ENCODE assay signal across 15 cellular contexts in the genomic region with DNA sequence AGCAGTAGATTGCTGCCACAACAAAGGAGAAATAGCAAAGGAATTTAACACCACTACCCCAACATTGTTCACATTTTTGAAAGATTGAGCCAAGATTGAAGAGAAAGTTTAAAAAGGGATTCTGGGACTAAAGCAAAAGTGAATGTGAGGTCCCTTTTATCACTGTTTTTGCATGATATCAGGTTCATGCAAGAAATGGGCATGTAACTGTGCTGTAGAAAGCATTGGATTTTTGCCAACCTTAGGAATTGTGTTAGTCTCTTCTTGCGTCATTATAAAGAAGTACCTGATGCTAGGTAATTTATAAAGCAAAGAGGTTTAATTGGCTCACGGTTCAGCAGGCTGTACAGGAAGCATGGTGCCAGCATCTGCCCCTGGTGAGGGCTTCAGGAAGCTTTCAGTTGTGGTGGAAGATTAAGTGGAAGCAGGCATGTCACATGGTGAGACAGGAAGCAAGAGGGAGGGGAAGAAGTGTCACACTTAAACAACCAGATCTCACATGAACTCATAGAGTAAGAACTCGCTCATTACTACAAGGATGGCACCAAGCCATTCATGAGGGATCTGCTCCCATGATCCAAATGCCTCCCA. TPM values are rescaled to one million over a fixed set of nuclear protein-coding genes. Genes with fewer than 3 reads are reported as not detected.
DNase-seq lines count a peak whose midpoint lies in the region; ATAC-seq and TF ChIP-seq lines count a peak whose summit lies in the region.
"Had no signal": no experiment of that assay in that cellular context is flagged by ENCODE, and none has a peak within 500 bp of the region (broad histone marks: within the 10 kb centered on the region; RNA-seq: fewer than 3 reads in every experiment).

No MANE protein-coding gene starts in this region.

- H2AK5ac ChIP-seq in IMR-90 (ENCODE audit: low read depth, low read length) = no peak overlapping the region

- WGBS in IMR-90 (ENCODE audit: extremely low coverage in 2 of 2, insufficient read length in 1 of 2), 2 experiments = 80% methylated on average over 1 of the region's 3 CpGs; no CpG with 5 or more reads in 1 of the 2 experiments
- WGBS in right cardiac atrium = 22% methylated on average over 3 of the region's 3 CpGs

- no peaks in the 10 kb centered on the region for H3K27me3 ChIP-seq in IMR-90 (ENCODE audit: control insufficient read depth, insufficient read depth, low read length)
- no peaks in the 10 kb centered on the region for H3K27me3 ChIP-seq in right cardiac atrium (ENCODE audit: control insufficient read depth, insufficient read depth)

- H3K9me1 ChIP-seq in IMR-90 (ENCODE audit: insufficient read depth, low read length) = peaks cover 4% of the 10 kb centered on the region; the same call in 1 of the 2 replicates

- no peak overlapping the region for H2AFZ ChIP-seq in IMR-90 (replicated peaks; ENCODE audit: low read length, poor library complexity)

- no peak overlapping the region for H2BK5ac ChIP-seq in IMR-90 (ENCODE audit: low read depth, low read length, poor library complexity, severe bottlenecking)

- TF ChIP-seq RAD21 in IMR-90 (IDR thresholded peaks at IDR 0.05; ENCODE audit: low read length) = no peak

- intact Hi-C loops in IMR-90 (cut with micrococcal nuclease) (no loop called here), right cardiac atrium (cut with DNase I) (no loop called here)

- no peak overlapping the region for H3K23ac ChIP-seq in IMR-90 (ENCODE audit: low read depth, low read length)

- ATAC-seq in IMR-90 (ENCODE audit: low read depth) (peak; percentile 14), right cardiac atrium (peak; percentile 67 to 75), HG03135 (IDR thresholded peaks at IDR 0.05; ENCODE audit: unreplicated experiment) (no peak)
- ATAC-seq in activated CD8-positive, alpha-beta T cell treated with anti-CD3 and anti-CD28 coated beads, Interleukin-2, amount 10 ng/mL, durations not matched to agents 7 days and 5 days = peak; percentile 49
- ATAC-seq: SK-N-SH treated with all-trans-retinoic acid at 6 μM for 48 hours had no signal

- H2AK9ac ChIP-seq in IMR-90 (replicated peaks; ENCODE audit: low read depth, low read length, poor library complexity) = no peak overlapping the region

- H3K27ac ChIP-seq in IMR-90 (ENCODE audit: insufficient read depth, low read length) (no peak overlapping the region), right cardiac atrium (ENCODE audit: low read length) (peak overlapping the region; percentile 94)

- H4K20me1 ChIP-seq in IMR-90 (ENCODE audit: insufficient read depth, low read length) = no peaks in the 10 kb centered on the region

- H2BK120ac ChIP-seq in IMR-90 (ENCODE audit: low read depth, low read length) = no peak overlapping the region

- peaks cover 11% of the 10 kb centered on the region for H3K4me1 Mint-ChIP-seq in activated CD8-positive, alpha-beta T cell treated with anti-CD3 and anti-CD28 coated beads, Interleukin-2, amount 10 ng/mL, durations not matched to agents 7 days and 5 days (ENCODE audit: low read depth)

- H3K36me3 ChIP-seq in IMR-90 (ENCODE audit: control insufficient read depth, insufficient read depth, low read length) = no peaks in the 10 kb centered on the region

- H3K9me3 Mint-ChIP-seq in activated CD8-positive, alpha-beta T cell treated with anti-CD3 and anti-CD28 coated beads, Interleukin-2, amount 10 ng/mL, durations not matched to agents 7 days and 5 days (ENCODE audit: insufficient read depth) = peaks cover 15% of the 10 kb centered on the region

- peaks cover 13 to 14% of the 10 kb centered on the region in 2 experiments; a peak in 3 of 4 replicates for H3K79me1 ChIP-seq in IMR-90 (ENCODE audit: low read depth in 1 of 2, low read length in 2 of 2)

- CTCF ChIA-PET in IMR-90 (lab: Yijun Ruan, JAX) = no interaction called here
- CTCF ChIA-PET in activated CD8-positive, alpha-beta T cell treated with anti-CD3 and anti-CD28 coated beads, Interleukin-2, amount 10 ng/mL, durations not matched to agents 7 days and 5 days (lab: Charles Lee) = no interaction called here

- no peaks in the 10 kb centered on the region for H3K9me3 ChIP-seq in IMR-90 (ENCODE audit: control insufficient read depth, insufficient read depth, low read length)
- no peaks in the 10 kb centered on the region for H3K9me3 ChIP-seq in right cardiac atrium (ENCODE audit: control insufficient read depth, low read length)

- POLR2A ChIA-PET in IMR-90 (lab: Charles Lee; ENCODE audit: unreplicated experiment) = no interaction called here
- POLR2A ChIA-PET in activated CD8-positive, alpha-beta T cell treated with anti-CD3 and anti-CD28 coated beads, Interleukin-2, amount 10 ng/mL, durations not matched to agents 7 days and 5 days (lab: Charles Lee) = no interaction called here

- H3K27ac Mint-ChIP-seq in activated CD8-positive, alpha-beta T cell treated with anti-CD3 and anti-CD28 coated beads, Interleukin-2, amount 10 ng/mL, durations not matched to agents 7 days and 5 days = peak overlapping the region; percentile 65

- peak overlapping the region; percentile 43; the same call in 1 of the 2 replicates for H3K4me2 ChIP-seq in IMR-90 (ENCODE audit: low read depth, low read length)

- H4K5ac ChIP-seq in IMR-90 (ENCODE audit: low read depth, low read length) = no peak overlapping the region

- no peak overlapping the region for H3K56ac ChIP-seq in IMR-90 (ENCODE audit: extremely low read depth, insufficient read depth, low read length)

- no peak overlapping the region for H2BK20ac ChIP-seq in IMR-90 (ENCODE audit: low read depth, low read length)

- H3K14ac ChIP-seq in IMR-90 (replicated peaks; ENCODE audit: low read depth, low read length) = no peak overlapping the region

- no peak overlapping the region for H4K8ac ChIP-seq in IMR-90 (ENCODE audit: low read depth in 2 of 2, low read length in 2 of 2)

- no peaks in the 10 kb centered on the region for H3K27me3 Mint-ChIP-seq in activated CD8-positive, alpha-beta T cell treated with anti-CD3 and anti-CD28 coated beads, Interleukin-2, amount 10 ng/mL, durations not matched to agents 7 days and 5 days (ENCODE audit: low read depth)

- peaks cover 17% of the 10 kb centered on the region for H3K36me3 Mint-ChIP-seq in activated CD8-positive, alpha-beta T cell treated with anti-CD3 and anti-CD28 coated beads, Interleukin-2, amount 10 ng/mL, durations not matched to agents 7 days and 5 days (ENCODE audit: low read depth)

- no peak for TF ChIP-seq POLR2A in IMR-90 (IDR thresholded peaks at IDR 0.05; ENCODE audit: low read depth, low read length)

- no peak overlapping the region for H3K4me3 ChIP-seq in IMR-90 (ENCODE audit: insufficient read depth, low read depth, low read length)
- no peak overlapping the region for H3K4me3 ChIP-seq in right cardiac atrium (ENCODE audit: low read length)

- in situ Hi-C loops in IMR-90 (cut with MboI; ENCODE audit: low sequenced_read_pairs) = no loop called here

- H4K91ac ChIP-seq in IMR-90 (ENCODE audit: insufficient read depth, low read depth, low read length) = no peak overlapping the region

- H3K18ac ChIP-seq in IMR-90 (ENCODE audit: low read depth, low read length) = no peak overlapping the region

- TF ChIP-seq CTCF in IMR-90 (conservative IDR thresholded peaks at IDR 0.05; ENCODE audit: low read depth, low read length) = no peak

- H3K4ac ChIP-seq in IMR-90 (ENCODE audit: low read depth, low read length) = no peak overlapping the region

- dilution Hi-C loops in IMR-90 (cut with HindIII; ENCODE audit: low sequenced_read_pairs, unreplicated experiment) = no loop called here

- no peak overlapping the region for H2BK15ac ChIP-seq in IMR-90 (ENCODE audit: low read depth, low read length)

- BruUV-seq in IMR-90 (replicated peaks; lab: Mats Ljungman, UMichigan) = no TSS peak

- no peak overlapping the region for H3K4me3 Mint-ChIP-seq in activated CD8-positive, alpha-beta T cell treated with anti-CD3 and anti-CD28 coated beads, Interleukin-2, amount 10 ng/mL, durations not matched to agents 7 days and 5 days

- H3K9ac ChIP-seq in IMR-90 (ENCODE audit: low read depth, low read length) = no peak overlapping the region

- H3K4me1 ChIP-seq in IMR-90 (ENCODE audit: control insufficient read depth, insufficient read depth, low read length) = peaks cover 6% of the 10 kb centered on the region; the same call in 1 of the 2 replicates
- H3K4me1 ChIP-seq in right cardiac atrium (ENCODE audit: control insufficient read depth, insufficient read depth, low read length) = peaks cover 5% of the 10 kb centered on the region

- DNase-seq in ELR (ENCODE audit: low read depth) (peak; percentile 2), IMR-90 (peak; percentile 54), right cardiac atrium (no peak), NCI-H524 treated with DMSO at 0.1 percent for 48 hours (lab: John Stamatoyannopoulos, UW) (no peak), NCI-H82 treated with DMSO at 0.1 percent for 48 hours (lab: John Stamatoyannopoulos, UW; ENCODE audit: unreplicated experiment) (no peak)
- DNase-seq in activated CD8-positive, alpha-beta T cell treated with anti-CD3 and anti-CD28 coated beads, Interleukin-2, amount 10 ng/mL, durations not matched to agents 7 days and 5 days = peak; percentile 36
- DNase-seq in effector CD8-positive, alpha-beta T cell (lab: John Stamatoyannopoulos, UW) = no peak
- DNase-seq: activated CD8-positive, alpha-beta memory T cell treated with anti-CD3 and anti-CD28 coated beads, Interleukin-2, amount 50 U/mL, for 48 hours; cortex of kidney; NCI-H345; stimulated activated CD4-positive, alpha-beta T cell treated with anti-CD3 and anti-CD28 coated beads, Interleukin-4, amount 100 ng/mL, for 1 hour had no signal

RNA-seq across cellular contexts. Expression of gene GJB7, which starts 4.6 kb away (rescaled TPM):
- total RNA-seq in IMR-90 (2012; rRNA removed) (not detected in 2 replicates), right cardiac atrium (not detected)
- polyA plus RNA-seq in IMR-90 (2012; rRNA removed) (not detected in 2 replicates), right cardiac atrium (not detected)
- polyA plus RNA-seq in IMR-90 (2012; cell fraction: cytosol; rRNA removed) = not detected in 2 replicates
- polyA plus RNA-seq in IMR-90 (2012; cell fraction: nucleus; rRNA removed; ENCODE audit: low replicate concordance) = not detected in 2 replicates
- total RNA-seq in activated CD8-positive, alpha-beta T cell treated with anti-CD3 and anti-CD28 coated beads, Interleukin-2, amount 10 ng/mL, durations not matched to agents 7 days and 5 days = not detected
- total RNA-seq: temporal lobe had no signal
- polyA plus RNA-seq: neural cell had no signal

RNA-seq across cellular contexts. Expression of gene C6orf163, which starts 10.9 kb away (rescaled TPM):
- total RNA-seq in IMR-90 (2012; rRNA removed) (0.90 and 1.7 TPM in 2 replicates), right cardiac atrium (1 to 10 TPM; 2.0 to 4.3 (median 2.5) TPM)
- polyA plus RNA-seq in IMR-90 (2012; rRNA removed) (0.43 and 0.55 TPM in 2 replicates), right cardiac atrium (1.6 TPM)
- polyA plus RNA-seq in IMR-90 (2012; cell fraction: cytosol; rRNA removed) = 0.03 TPM in 1 of 2 replicates, not detected in the other
- 0.83 and 5.7 TPM in 2 replicates for polyA plus RNA-seq in IMR-90 (2012; cell fraction: nucleus; rRNA removed; ENCODE audit: low replicate concordance)
- total RNA-seq in activated CD8-positive, alpha-beta T cell treated with anti-CD3 and anti-CD28 coated beads, Interleukin-2, amount 10 ng/mL, durations not matched to agents 7 days and 5 days = 1 to 10 TPM; 1.5 to 1.9 TPM

RNA-seq across cellular contexts. Expression of gene SMIM8, which starts 11.3 kb away (rescaled TPM):
- 3.6 and 5.3 TPM in 2 replicates for total RNA-seq in IMR-90 (2012; rRNA removed)
- 2.0 and 2.7 TPM in 2 replicates for polyA plus RNA-seq in IMR-90 (2012; rRNA removed)
- 0.29 and 0.94 TPM in 2 replicates for polyA plus RNA-seq in IMR-90 (2012; cell fraction: cytosol; rRNA removed)
- polyA plus RNA-seq in IMR-90 (2012; cell fraction: nucleus; rRNA removed; ENCODE audit: low replicate concordance) = 1.2 and 4.6 TPM in 2 replicates
- total RNA-seq in activated CD8-positive, alpha-beta T cell treated with anti-CD3 and anti-CD28 coated beads, Interleukin-2, amount 10 ng/mL, durations not matched to agents 7 days and 5 days = 1 to 10 TPM; 8.1 to 8.6 TPM
- total RNA-seq in right cardiac atrium = 10 to 100 TPM; 10.6 to 21.7 (median 16.5) TPM
- 11.3 TPM for polyA plus RNA-seq in right cardiac atrium

Comparison
In these comparisons a context has a peak if more than half of its experiments do, and no peak if none do; other contexts are left out.
1. DNase-seq: peak in ELR (single experiment), IMR-90 (single experiment) and activated CD8-positive, alpha-beta T cell treated with anti-CD3 and anti-CD28 coated beads, Interleukin-2, amount 10 ng/mL, durations not matched to agents 7 days and 5 days (single experiment); none in right cardiac atrium (0 of 3), NCI-H524 treated with DMSO at 0.1 percent for 48 hours (single experiment), effector CD8-positive, alpha-beta T cell (single experiment) and NCI-H82 treated with DMSO at 0.1 percent for 48 hours (single experiment).